Comparison of ENCODE assay signal across 8 cellular contexts in the genomic region with DNA sequence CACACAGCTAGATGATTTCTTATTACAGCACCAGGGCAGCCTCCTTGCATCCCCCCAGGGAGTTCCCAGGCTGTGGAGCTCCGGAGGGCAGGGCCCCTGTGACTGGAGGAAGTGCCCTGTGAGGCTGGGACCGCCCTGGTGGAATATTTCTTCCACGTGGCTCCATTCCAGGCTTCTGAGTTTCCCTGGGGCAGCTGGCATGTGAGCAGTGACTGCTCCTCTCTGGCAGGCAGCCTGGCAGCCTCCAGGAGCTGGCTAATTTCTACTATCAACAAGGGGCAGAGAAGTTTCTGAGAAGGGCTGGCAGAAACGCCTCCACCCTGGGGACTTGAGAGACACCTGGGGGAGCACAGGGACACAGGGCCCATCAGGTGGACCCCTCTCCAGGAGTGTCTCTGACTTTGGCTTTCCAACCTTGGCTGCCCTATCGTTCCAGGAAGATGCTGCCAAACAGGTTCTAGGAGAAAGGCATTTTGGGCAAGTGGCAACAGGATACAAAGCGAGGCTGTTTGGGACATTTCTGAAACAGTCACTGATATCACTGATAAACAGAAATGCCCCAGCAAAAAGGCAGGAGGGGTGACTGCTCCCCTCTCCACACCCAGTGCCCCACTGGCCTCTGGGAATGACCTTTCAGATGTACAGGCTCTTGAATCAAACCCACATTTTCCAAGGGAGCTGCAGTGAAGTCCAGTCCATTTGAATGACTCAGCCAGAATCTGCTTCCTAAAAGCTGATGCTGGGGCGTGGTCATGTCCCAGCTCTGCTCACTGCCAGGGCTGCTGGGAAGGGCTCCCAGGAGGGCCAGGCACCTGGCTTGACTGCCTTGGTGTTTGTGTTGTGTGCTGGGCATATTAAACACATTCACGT. TPM values are rescaled to one million over a fixed set of nuclear protein-coding genes. Genes with fewer than 3 reads are reported as not detected.
DNase-seq lines count a peak whose midpoint lies in the region; ATAC-seq, FAIRE-seq and TF ChIP-seq lines count a peak whose summit lies in the region.

No MANE protein-coding gene starts in this region.

- intact Hi-C loops in MCF 10A (cut with micrococcal nuclease) = loop anchor here (1.0 kb wide), 2 partner anchors 15 to 28 kb away; no protein-coding TSS in a partner anchor
- intact Hi-C loops in left colon (cut with DNase I, micrococcal nuclease) = no loop called here
- intact Hi-C loops in tibial artery (cut with DNase I; ENCODE audit: low total_unique reads) = loop anchor here (5.0 kb wide), 1 partner anchor 84 kb away; no protein-coding TSS in a partner anchor

- POLR2A ChIA-PET in MCF 10A (lab: Yijun Ruan, JAX) = interaction anchor here (0.6 to 39.8 kb wide), 12 partner anchors 2 to 213 kb away, joined by 3 to 2342 read pairs (median 5); a partner anchor contains a TSS

- H3K36me3 ChIP-seq in tibial artery = no peaks in the 10 kb centered on the region

- H3K27ac Mint-ChIP-seq in MCF 10A (ENCODE audit: low read depth, unreplicated experiment) = peak overlapping the region; percentile 85

- CTCF ChIA-PET in MCF 10A (lab: Yijun Ruan, JAX) = interaction anchor here (0.6 to 18.2 kb wide), 11 partner anchors 9 to 573 kb away, joined by 3 to 178 read pairs (median 4); a partner anchor contains a TSS

- H3K4me1 Mint-ChIP-seq in MCF 10A (ENCODE audit: insufficient read depth, unreplicated experiment) = peaks cover 68% of the 10 kb centered on the region

- H3K36me3 Mint-ChIP-seq in MCF 10A (ENCODE audit: insufficient read depth, unreplicated experiment) = peaks cover 36% of the 10 kb centered on the region

- ATAC-seq in left colon (peak; percentile 85), HG03457 (IDR thresholded peaks at IDR 0.05; ENCODE audit: unreplicated experiment) (no peak)

- no peak for TF ChIP-seq POLR2A in GM12891 (IDR thresholded peaks at IDR 0.05; ENCODE audit: low read depth, low read length)

- TSS peak; percentile 74 for BruUV-seq in MCF 10A (replicated peaks; lab: Mats Ljungman, UMichigan)

- H3K27me3 Mint-ChIP-seq in MCF 10A (ENCODE audit: insufficient read depth, unreplicated experiment) = no peaks in the 10 kb centered on the region

- no peaks in the 10 kb centered on the region for H3K9me3 Mint-ChIP-seq in MCF 10A (ENCODE audit: unreplicated experiment)

- peak overlapping the region in 1 of 2 donors; percentile 20 for H3K4me3 ChIP-seq in tibial artery

- FAIRE-seq in GM12891 (lab: Jason Lieb, UNC) = no peak

- peak; percentile 89 for DNase-seq in AG20443 (ENCODE audit: low spot score)
- peak; percentile 25 for DNase-seq in NCI-H1105 treated with DMSO at 0.1 percent for 48 hours (lab: John Stamatoyannopoulos, UW)
- DNase-seq in MCF 10A (ENCODE audit: unreplicated experiment) = peak; percentile 98
- DNase-seq in left colon = peak; percentile 76 to 93
- peak; percentile 93 to 98 for DNase-seq in tibial artery
- DNase-seq in SKM-1 treated with dmso at 0.1 percent for 144 hours (lab: John Stamatoyannopoulos, UW; ENCODE audit: unreplicated experiment) = no peak
- no peak for DNase-seq in GM12891 (ENCODE audit: insufficient read length, low spot score)

- peak overlapping the region; percentile 84 to 91 for H3K27ac ChIP-seq in tibial artery

- no peaks in the 10 kb centered on the region for H3K9me3 ChIP-seq in tibial artery

- TF ChIP-seq CTCF in MCF 10A (IDR thresholded peaks at IDR 0.05; ENCODE audit: unreplicated experiment) (no peak), tibial artery (IDR thresholded peaks at IDR 0.05) (no peak)

- H3K4me3 Mint-ChIP-seq in MCF 10A (ENCODE audit: unreplicated experiment) = peak overlapping the region; percentile 52

- no peaks in the 10 kb centered on the region for H3K27me3 ChIP-seq in tibial artery

- H3K4me1 ChIP-seq in tibial artery = peaks cover 5 to 95% (median 85%) of the 10 kb centered on the region in 4 donors

TF ChIP-seq in GM12891, 5 proteins besides CTCF, POLR2A, EP300 and RAD21:
- TF ChIP-seq POLR2AphosphoS5 (IDR thresholded peaks at IDR 0.05; ENCODE audit: low read depth, low read length) (no peak), POU2F2 (IDR thresholded peaks at IDR 0.05; ENCODE audit: low read depth, low read length) (no peak), SPI1 (IDR thresholded peaks at IDR 0.05; ENCODE audit: low read depth, low read length) (no peak), PAX5 (IDR thresholded peaks at IDR 0.05; ENCODE audit: insufficient read depth, low read length, severe bottlenecking) (no peak), TAF1 (IDR thresholded peaks at IDR 0.05; ENCODE audit: low read depth, low read length) (no peak)

RNA-seq across cellular contexts. Expression of a gene that starts 16.1 kb away (rescaled TPM):
- total RNA-seq in MCF 10A (2022) = 167 and 181 TPM in 2 replicates
- total RNA-seq in left colon = 100 to 1,000 TPM; 106 to 110 TPM
- 0.37 TPM for polyA plus RNA-seq in GM12891 (2012; ENCODE audit: low read depth, missing spikeins)

RNA-seq across cellular contexts. Expression of a gene that starts 30.4 kb away (rescaled TPM):
- 25.2 and 39.4 TPM in 2 replicates for total RNA-seq in MCF 10A (2022)
- total RNA-seq in left colon = 1 to 10 TPM; 2.0 to 7.4 TPM
- polyA plus RNA-seq in GM12891 (2012; ENCODE audit: low read depth, missing spikeins) = 16.6 TPM

Comparison
In these comparisons a context has a peak if more than half of its experiments do, and no peak if none do; other contexts are left out.
1. DNase-seq: peak in AG20443 (single experiment), NCI-H1105 treated with DMSO at 0.1 percent for 48 hours (single experiment), MCF 10A (single experiment), left colon (2 of 2) and tibial artery (2 of 2); none in SKM-1 treated with dmso at 0.1 percent for 144 hours (single experiment) and GM12891 (single experiment).
2. intact Hi-C loops: an anchor here in MCF 10A (1.0 kb wide) and tibial artery (5.0 kb wide); none called in left colon.